1 cellular context compared by ENCODE assay signal in the genomic region with DNA sequence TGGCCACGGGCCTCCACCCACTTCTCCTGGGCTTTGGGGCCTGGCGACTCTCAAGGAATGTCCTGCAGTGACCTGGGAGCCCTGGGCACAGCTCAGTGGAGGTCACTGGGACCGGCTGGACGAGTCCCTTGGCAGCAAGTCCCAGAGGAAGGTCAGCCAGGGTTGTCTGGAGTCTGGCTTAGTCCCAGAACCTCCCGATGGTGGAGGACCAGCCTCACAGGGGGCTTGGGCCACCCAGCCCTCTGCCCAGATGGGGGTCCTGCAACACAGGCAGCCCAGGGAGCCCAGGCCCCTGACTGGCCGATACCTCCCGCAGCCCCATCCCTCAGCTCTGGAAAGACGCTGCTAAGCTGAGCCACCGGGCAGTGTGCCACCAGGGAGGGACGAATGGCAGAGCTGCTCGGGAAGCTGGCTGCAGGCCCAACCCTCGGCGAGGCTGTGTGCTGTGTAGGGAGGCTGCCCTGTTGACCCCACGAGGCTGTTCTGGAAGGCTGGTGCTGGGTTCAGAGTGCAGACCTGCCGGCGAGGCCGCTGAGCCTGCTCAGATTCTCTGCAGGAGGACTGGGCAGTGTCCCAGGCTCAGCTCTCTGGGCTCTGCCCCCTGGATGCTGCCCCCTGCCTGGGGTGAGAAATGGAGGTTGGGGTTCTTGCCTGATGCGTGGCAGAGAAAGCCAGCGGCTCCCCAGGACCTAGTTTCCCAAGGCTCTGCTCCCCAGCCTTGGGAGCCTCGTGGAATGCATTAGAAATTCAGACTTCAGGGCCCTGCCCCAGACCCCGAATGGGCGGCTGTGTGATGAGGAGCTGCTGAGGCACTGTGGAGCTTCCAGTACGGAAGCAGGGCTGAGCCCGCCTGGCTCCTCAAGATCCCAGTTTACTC.
A peak's percentile ranks its signal among the peaks of the same experiment; 100 is the strongest.
TF ChIP-seq lines count a peak whose summit lies in the region.

No MANE protein-coding gene starts in this region.

TF ChIP-seq in HEK293, 187 proteins besides CTCF, POLR2A, EP300 and RAD21:
- TF ChIP-seq, protein P1, sequence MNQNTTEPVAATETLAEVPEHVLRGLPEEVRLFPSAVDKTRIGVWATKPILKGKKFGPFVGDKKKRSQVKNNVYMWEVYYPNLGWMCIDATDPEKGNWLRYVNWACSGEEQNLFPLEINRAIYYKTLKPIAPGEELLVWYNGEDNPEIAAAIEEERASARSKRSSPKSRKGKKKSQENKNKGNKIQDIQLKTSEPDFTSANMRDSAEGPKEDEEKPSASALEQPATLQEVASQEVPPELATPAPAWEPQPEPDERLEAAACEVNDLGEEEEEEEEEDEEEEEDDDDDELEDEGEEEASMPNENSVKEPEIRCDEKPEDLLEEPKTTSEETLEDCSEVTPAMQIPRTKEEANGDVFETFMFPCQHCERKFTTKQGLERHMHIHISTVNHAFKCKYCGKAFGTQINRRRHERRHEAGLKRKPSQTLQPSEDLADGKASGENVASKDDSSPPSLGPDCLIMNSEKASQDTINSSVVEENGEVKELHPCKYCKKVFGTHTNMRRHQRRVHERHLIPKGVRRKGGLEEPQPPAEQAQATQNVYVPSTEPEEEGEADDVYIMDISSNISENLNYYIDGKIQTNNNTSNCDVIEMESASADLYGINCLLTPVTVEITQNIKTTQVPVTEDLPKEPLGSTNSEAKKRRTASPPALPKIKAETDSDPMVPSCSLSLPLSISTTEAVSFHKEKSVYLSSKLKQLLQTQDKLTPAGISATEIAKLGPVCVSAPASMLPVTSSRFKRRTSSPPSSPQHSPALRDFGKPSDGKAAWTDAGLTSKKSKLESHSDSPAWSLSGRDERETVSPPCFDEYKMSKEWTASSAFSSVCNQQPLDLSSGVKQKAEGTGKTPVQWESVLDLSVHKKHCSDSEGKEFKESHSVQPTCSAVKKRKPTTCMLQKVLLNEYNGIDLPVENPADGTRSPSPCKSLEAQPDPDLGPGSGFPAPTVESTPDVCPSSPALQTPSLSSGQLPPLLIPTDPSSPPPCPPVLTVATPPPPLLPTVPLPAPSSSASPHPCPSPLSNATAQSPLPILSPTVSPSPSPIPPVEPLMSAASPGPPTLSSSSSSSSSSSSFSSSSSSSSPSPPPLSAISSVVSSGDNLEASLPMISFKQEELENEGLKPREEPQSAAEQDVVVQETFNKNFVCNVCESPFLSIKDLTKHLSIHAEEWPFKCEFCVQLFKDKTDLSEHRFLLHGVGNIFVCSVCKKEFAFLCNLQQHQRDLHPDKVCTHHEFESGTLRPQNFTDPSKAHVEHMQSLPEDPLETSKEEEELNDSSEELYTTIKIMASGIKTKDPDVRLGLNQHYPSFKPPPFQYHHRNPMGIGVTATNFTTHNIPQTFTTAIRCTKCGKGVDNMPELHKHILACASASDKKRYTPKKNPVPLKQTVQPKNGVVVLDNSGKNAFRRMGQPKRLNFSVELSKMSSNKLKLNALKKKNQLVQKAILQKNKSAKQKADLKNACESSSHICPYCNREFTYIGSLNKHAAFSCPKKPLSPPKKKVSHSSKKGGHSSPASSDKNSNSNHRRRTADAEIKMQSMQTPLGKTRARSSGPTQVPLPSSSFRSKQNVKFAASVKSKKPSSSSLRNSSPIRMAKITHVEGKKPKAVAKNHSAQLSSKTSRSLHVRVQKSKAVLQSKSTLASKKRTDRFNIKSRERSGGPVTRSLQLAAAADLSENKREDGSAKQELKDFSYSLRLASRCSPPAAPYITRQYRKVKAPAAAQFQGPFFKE (tag by site-specific recombination; IDR thresholded peaks at IDR 0.05; ENCODE audit: borderline replicate concordance): no peak
- TF ChIP-seq ZFHX2 (tag by site-specific recombination; conservative IDR thresholded peaks at IDR 0.05) (peak; percentile 6; the same call in 1 of the 2 replicates), ZIC2 (tag by site-specific recombination; IDR thresholded peaks at IDR 0.05) (peak; percentile 61), GLIS1 (tag by site-specific recombination; IDR thresholded peaks at IDR 0.05) (0 out of 2 replicates have a peak, but pooled peaks have one; percentile 8)
